ENCODE assay signal across 30 cellular contexts in genomic region chr3:13624021-13624420, GRCh38.
"Had no signal": no experiment of that assay in that cellular context is flagged by ENCODE, and none has a peak within 500 bp of the region (broad histone marks: within the 10 kb centered on the region; RNA-seq: fewer than 3 reads in every experiment).

No MANE protein-coding gene starts in this region.

- ATAC-seq: left ventricle myocardium superior; natural killer cell; sciatic nerve; stimulated activated effector memory CD8-positive, alpha-beta T cell treated with anti-CD3 and anti-CD28 coated beads, Interleukin-12 subunit alpha, Interleukin-12 subunit beta, amount 100 ng/mL, for 72 hours had no signal

- H3K27me3 Mint-ChIP-seq: dendritic cell treated with granulocyte-macrophage colony-stimulating factor and Interleukin-4, amounts not matched to agents 40 ng/mL and 50 ng/mL, for 4 days; type B pancreatic cell had no signal

- H3K4me1 ChIP-seq: colonic mucosa, parathyroid adenoma, prostate gland had no signal

- H3K36me3 Mint-ChIP-seq: natural killer cell had no signal

- H3K9me3 ChIP-seq: colonic mucosa, esophagus squamous epithelium, neutrophil, prostate gland, right atrium auricular region, stomach, testis, tibial artery had no signal

- H3K27me3 ChIP-seq: colonic mucosa, esophagus squamous epithelium, hepatocyte, neutrophil, right atrium auricular region, stomach, testis, tibial artery had no signal

- FAIRE-seq: frontal cortex, islet of Langerhans had no signal

- H3K4me3 ChIP-seq: colonic mucosa, esophagus squamous epithelium, hepatocyte, lung, prostate gland, right atrium auricular region, smooth muscle cell, stomach, testis, tibial artery had no signal

- H3K4me2 ChIP-seq: hepatocyte, smooth muscle cell had no signal

- H3K4me1 Mint-ChIP-seq: endodermal cell had no signal

- H2AFZ ChIP-seq: hepatocyte, parathyroid adenoma had no signal

- H3K27ac Mint-ChIP-seq: dendritic cell treated with granulocyte-macrophage colony-stimulating factor and Interleukin-4, amounts not matched to agents 40 ng/mL and 50 ng/mL, for 4 days; endodermal cell; memory B cell; stimulated activated effector memory CD8-positive, alpha-beta T cell treated with anti-CD3 and anti-CD28 coated beads, Interleukin-12 subunit alpha, Interleukin-12 subunit beta, amount 100 ng/mL, for 72 hours had no signal

- H3K27ac ChIP-seq: colonic mucosa, neutrophil, parathyroid adenoma, right atrium auricular region, stomach, testis, tibial artery had no signal

- DNase-seq: central memory CD4-positive, alpha-beta T cell; colonic mucosa; effector CD8-positive, alpha-beta T cell; endodermal cell; erythroblast; esophagus squamous epithelium; head of caudate nucleus; left ventricle myocardium superior; natural killer cell; stimulated activated CD4-positive, alpha-beta T cell treated with anti-CD3 and anti-CD28 coated beads, Interleukin-2, amount 100 ng/mL, for 24 hours; stimulated activated CD4-positive, alpha-beta T cell treated with anti-CD3 and anti-CD28 coated beads, Interleukin-4, amount 100 ng/mL, for 24 hours; stimulated activated naive CD4-positive, alpha-beta T cell treated with Interleukin-2 at 50 U/mL for 16 hours; stomach; testis; tibial artery had no signal

- H3K9me3 Mint-ChIP-seq: dendritic cell treated with granulocyte-macrophage colony-stimulating factor and Interleukin-4, amounts not matched to agents 40 ng/mL and 50 ng/mL, for 4 days; endodermal cell; natural killer cell; stimulated activated effector memory CD8-positive, alpha-beta T cell treated with anti-CD3 and anti-CD28 coated beads, Interleukin-12 subunit alpha, Interleukin-12 subunit beta, amount 100 ng/mL, for 72 hours; type B pancreatic cell had no signal

- H3K9ac ChIP-seq: parathyroid adenoma had no signal

- H3K79me2 ChIP-seq: hepatocyte, parathyroid adenoma had no signal

- H3K4me3 Mint-ChIP-seq: dendritic cell treated with granulocyte-macrophage colony-stimulating factor and Interleukin-4, amounts not matched to agents 40 ng/mL and 50 ng/mL, for 4 days; endodermal cell; memory B cell; natural killer cell; neural crest cell; stimulated activated effector memory CD8-positive, alpha-beta T cell treated with anti-CD3 and anti-CD28 coated beads, Interleukin-12 subunit alpha, Interleukin-12 subunit beta, amount 100 ng/mL, for 72 hours had no signal

- H3K36me3 ChIP-seq: colonic mucosa, neutrophil, prostate gland, stomach had no signal
